In the genomic region with DNA sequence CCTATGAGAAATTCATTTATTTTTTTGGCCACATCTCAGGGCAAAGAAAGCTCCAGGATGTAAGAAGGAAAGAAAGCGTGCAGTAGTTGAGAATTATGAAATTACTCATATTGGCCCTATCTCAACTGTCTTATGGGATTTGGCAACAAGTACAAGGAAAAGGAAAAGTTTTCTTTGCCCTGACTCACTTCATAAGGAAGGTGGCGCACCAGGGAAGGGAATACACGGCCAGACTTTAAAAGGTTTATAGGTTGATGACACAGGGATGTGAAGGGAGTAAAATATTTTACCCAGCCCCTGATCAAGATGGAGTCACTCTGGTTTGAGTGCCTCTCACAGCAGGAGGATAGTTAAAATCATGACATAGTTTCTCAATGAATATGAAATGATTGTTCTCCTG, we compare ENCODE assay signal across 1 cellular context.
TF ChIP-seq lines count a peak whose summit lies in the region.

No MANE protein-coding gene starts in this region.

TF ChIP-seq in endothelial cell of umbilical vein, 7 proteins besides CTCF, POLR2A, EP300 and RAD21 (continued from another document):
- no peak for TF ChIP-seq JUN (IDR thresholded peaks at IDR 0.05; ENCODE audit: borderline replicate concordance, insufficient read depth, insufficient read length, low read depth)
